1 cellular context compared by ENCODE assay signal in genomic region chr22:46578251-46578823, GRCh38.
A peak's percentile ranks its signal among the peaks of the same experiment; 100 is the strongest.
TF ChIP-seq lines count a peak whose summit lies in the region.

No MANE protein-coding gene starts in this region.

TF ChIP-seq in GM12878, 131 proteins besides CTCF, POLR2A, EP300 and RAD21:
- TF ChIP-seq YY1 (IDR thresholded peaks at IDR 0.05; ENCODE audit: low read depth, low read length), result no peak
- no peak for TF ChIP-seq ATF2 (IDR thresholded peaks at IDR 0.05; ENCODE audit: low read length)
- TF ChIP-seq BHLHE40 (IDR thresholded peaks at IDR 0.05; ENCODE audit: borderline replicate concordance in 1 of 2, low read depth in 2 of 2, low read length in 1 of 2), result peak in 1 of 2 experiments; percentile 12; a peak in 1 of 4 replicates
- peak; percentile 27 for TF ChIP-seq NR2F1 (conservative IDR thresholded peaks at IDR 0.05)
TF ChIP-seq in GM12878: peak in this region for 2.
